Comparison of ENCODE assay signal across 14 cellular contexts in the genomic region with DNA sequence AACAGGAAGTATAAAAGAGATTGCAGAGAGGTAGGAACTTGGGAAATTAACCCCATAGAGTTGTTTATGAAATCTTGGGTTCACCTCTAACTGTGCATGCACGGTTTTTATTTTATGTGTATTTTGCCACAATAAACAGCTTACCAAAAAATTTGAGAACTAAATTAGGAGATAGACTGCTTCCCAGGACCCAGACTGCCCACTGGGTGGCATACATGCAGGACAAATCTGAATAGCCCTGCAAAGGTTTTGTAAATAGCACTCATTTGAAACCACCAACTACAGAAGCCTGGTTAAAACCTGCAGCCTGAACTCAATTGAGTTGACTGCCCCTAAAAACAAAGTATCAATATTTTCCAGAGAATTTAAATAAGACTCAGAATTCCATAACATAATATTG.
A peak's percentile ranks its signal among the peaks of the same experiment; 100 is the strongest.
DNase-seq lines count a peak whose midpoint lies in the region; FAIRE-seq and TF ChIP-seq lines count a peak whose summit lies in the region.
"Had no signal": no experiment of that assay in that cellular context is flagged by ENCODE, and none has a peak within 500 bp of the region (broad histone marks: within the 10 kb centered on the region; RNA-seq: fewer than 3 reads in every experiment).

No MANE protein-coding gene starts in this region.

- no peak overlapping the region for H2BK15ac ChIP-seq in H1 (ENCODE audit: low read length)

- H3K9ac ChIP-seq in OCI-LY1 (ENCODE audit: low read length) (no peak overlapping the region), H1 (replicated peaks in 1 of 4; ENCODE audit: extremely low read depth in 1 of 4, low read depth in 3 of 4, low read length in 3 of 4) (no peak overlapping the region)

- no peak overlapping the region for H2BK5ac ChIP-seq in H1 (ENCODE audit: low read depth, low read length)

- no peak overlapping the region for H4K91ac ChIP-seq in H1 (replicated peaks; ENCODE audit: insufficient read length, low read length)

- no peak overlapping the region for H2BK12ac ChIP-seq in H1 (ENCODE audit: low read depth, low read length)

- in situ Hi-C loops in HAP-1 (cut with MboI; ENCODE audit: low sequenced_read_pairs): no loop called here

- no peak overlapping the region for H2BK20ac ChIP-seq in H1 (ENCODE audit: low read length)

- no peaks in the 10 kb centered on the region for H3K4me1 ChIP-seq in OCI-LY1 (ENCODE audit: insufficient read depth, low read length, severe bottlenecking)
- no peaks in the 10 kb centered on the region for H3K4me1 ChIP-seq in H1 (replicated peaks in 1 of 4; ENCODE audit: control insufficient read depth in 3 of 4, insufficient read depth in 4 of 4, low read length in 3 of 4)
- H3K4me1 ChIP-seq in HAP-1: no peaks in the 10 kb centered on the region
- H3K4me1 ChIP-seq: pancreas had no signal

- H3F3A ChIP-seq in OCI-LY1 (ENCODE audit: insufficient read depth, low read length): no peaks in the 10 kb centered on the region

- H2BK120ac ChIP-seq in H1 (replicated peaks; ENCODE audit: low read depth, low read length): no peak overlapping the region

- H4K5ac ChIP-seq in H1 (ENCODE audit: insufficient read length, low read depth, low read length): no peak overlapping the region

- H4K8ac ChIP-seq in H1 (ENCODE audit: extremely low read depth, insufficient read depth, low read length): no peak overlapping the region

- TF ChIP-seq RAD21 in H1 (IDR thresholded peaks at IDR 0.05 in 1 of 2, conservative IDR thresholded peaks at IDR 0.05 in 1 of 2; ENCODE audit: low read depth in 2 of 2, low read length in 2 of 2): peak; percentile 42 to 54

- DNase-seq in GM06990 (ENCODE audit: extremely low read depth, insufficient read length): no peak
- no peak for DNase-seq in H1 (ENCODE audit: low read depth in 1 of 2, low spot score in 2 of 2)
- DNase-seq in HAP-1 (ENCODE audit: low spot score in 2 of 2): no peak
- no peak for DNase-seq in NK-92 treated with Interleukin-12 subunit alpha and Interleukin-12 subunit beta, amount 100 ng/mL, for 24 hours (lab: John Stamatoyannopoulos, UW)
- DNase-seq in NCI-H2081 (lab: John Stamatoyannopoulos, UW): no peak
- no peak for DNase-seq in NCI-H128 (lab: John Stamatoyannopoulos, UW; ENCODE audit: unreplicated experiment)
- DNase-seq: activated naive CD8-positive, alpha-beta T cell treated with anti-CD3 and anti-CD28 coated beads, Interleukin-2, amount 10 ng/mL, durations not matched to agents 7 days and 5 days; activated T-cell treated with anti-CD3 and anti-CD28 coated beads, Interleukin-2, amount 50 U/mL, for 4 hours; NCI-H510A treated with DMSO at 0.1 percent for 48 hours; pancreas; spleen had no signal

- H3K4ac ChIP-seq in H1 (replicated peaks; ENCODE audit: insufficient read length, low read depth, low read length): no peak overlapping the region

- FAIRE-seq in H1 (lab: Jason Lieb, UNC): no peak
- FAIRE-seq: GM12878, pancreas had no signal

- POLR2A ChIA-PET in H1 (lab: Charles Lee; ENCODE audit: partially characterized antibody): no interaction called here

- H3K23me2 ChIP-seq in H1 (ENCODE audit: low read depth, low read length): no peaks in the 10 kb centered on the region; the same call in 1 of the 2 replicates

- 60% methylated on average over 1 of the region's 1 CpG; no CpG with 5 or more reads in 1 of the 2 experiments for WGBS in H1 (ENCODE audit: extremely low coverage in 1 of 2, insufficient coverage in 1 of 2, insufficient read length in 1 of 2, insufficient replicate concordance in 2 of 2, low coverage in 1 of 2, low lambda C conversion rate in 2 of 2, missing lambda C conversion rate in 1 of 2), 2 experiments

- H2AFZ ChIP-seq in OCI-LY1 (ENCODE audit: low read length): no peak overlapping the region
- H2AFZ ChIP-seq in H1 (ENCODE audit: low read length): no peak overlapping the region

- H3K9me3 ChIP-seq in OCI-LY1 (ENCODE audit: low read length): no peaks in the 10 kb centered on the region
- peaks cover 19 to 30% of the 10 kb centered on the region in 2 experiments for H3K9me3 ChIP-seq in H1 (ENCODE audit: insufficient read depth in 2 of 2, low read depth in 1 of 2, low read length in 1 of 2)
- H3K9me3 ChIP-seq in HAP-1: no peaks in the 10 kb centered on the region; the same call in 1 of the 2 replicates

- H3K9me2 ChIP-seq in OCI-LY1 (ENCODE audit: low read depth, low read length): no peaks in the 10 kb centered on the region; the same call in 1 of the 2 replicates

- no peaks in the 10 kb centered on the region for H3K27me3 ChIP-seq in GM06990 (replicated peaks; ENCODE audit: control insufficient read depth, insufficient read depth, low read length)
- no peaks in the 10 kb centered on the region for H3K27me3 ChIP-seq in OCI-LY1 (ENCODE audit: insufficient read depth, low read length)
- H3K27me3 ChIP-seq in H1 (replicated peaks in 1 of 4; ENCODE audit: control insufficient read depth in 3 of 4, extremely low read depth in 1 of 4, insufficient read depth in 3 of 4, low read length in 3 of 4): no peaks in the 10 kb centered on the region
- H3K27me3 ChIP-seq in HAP-1 (ENCODE audit: low read depth): no peaks in the 10 kb centered on the region
- H3K27me3 ChIP-seq: pancreas, spleen had no signal

- no peak overlapping the region for H3K14ac ChIP-seq in H1 (ENCODE audit: insufficient read length)

- H3K4me2 ChIP-seq in OCI-LY1 (ENCODE audit: low read length) (no peak overlapping the region), H1 (ENCODE audit: insufficient read depth in 1 of 2, low read depth in 2 of 2, low read length in 2 of 2) (no peak overlapping the region)

- TF ChIP-seq EP300 in H1 (IDR thresholded peaks at IDR 0.05; ENCODE audit: borderline replicate concordance in 1 of 2, low read depth in 2 of 2, low read length in 2 of 2): no peak

- no peaks in the 10 kb centered on the region for H4K20me1 ChIP-seq in OCI-LY1 (ENCODE audit: insufficient read depth, low read length)
- no peaks in the 10 kb centered on the region for H4K20me1 ChIP-seq in H1 (replicated peaks in 1 of 2; ENCODE audit: control insufficient read depth in 1 of 2, insufficient read depth in 2 of 2, low read length in 2 of 2)

- H3K23ac ChIP-seq in H1 (ENCODE audit: insufficient read length): no peak overlapping the region

- TF ChIP-seq POLR2A in H1 (IDR thresholded peaks at IDR 0.05; ENCODE audit: control extremely low read depth in 1 of 2, low read depth in 2 of 2, low read length in 2 of 2): no peak

- H3K79me2 ChIP-seq in OCI-LY1 (ENCODE audit: insufficient read depth, low read length) (no peaks in the 10 kb centered on the region), H1 (ENCODE audit: control insufficient read depth in 1 of 2, insufficient read depth in 2 of 2, low read length in 2 of 2) (no peaks in the 10 kb centered on the region)

- TF ChIP-seq CTCF in 22Rv1 (IDR thresholded peaks at IDR 0.05) (peak; percentile 21), GM06990 (IDR thresholded peaks at IDR 0.05; ENCODE audit: insufficient read depth, low read length, poor library complexity, severe bottlenecking) (peak; percentile 14), OCI-LY1 (IDR thresholded peaks at IDR 0.05; ENCODE audit: low read length) (peak; percentile 16; the same call in 1 of the 2 replicates), H1 (IDR thresholded peaks at IDR 0.05; ENCODE audit: control extremely low read depth in 1 of 3, insufficient read depth in 1 of 3, low read depth in 1 of 3, low read length in 3 of 3) (peak in 2 of 3 experiments; percentile 4 to 30; a peak in 2 of 4 replicates)

- H3K27ac ChIP-seq in 22Rv1 (no peak overlapping the region), OCI-LY1 (ENCODE audit: low read depth, low read length, poor library complexity, severe bottlenecking) (no peak overlapping the region), H1 (ENCODE audit: low read depth, low read length) (no peak overlapping the region)
- H3K27ac ChIP-seq: pancreas, spleen had no signal

- H3K79me1 ChIP-seq in H1 (ENCODE audit: low read depth, low read length): no peaks in the 10 kb centered on the region

- CTCF ChIA-PET in H1 (lab: Charles Lee; ENCODE audit: partially characterized antibody): interaction anchor here (0.7 to 1.2 kb wide), 3 partner anchors 9 to 161 kb away, joined by 3 to 5 read pairs (median 4); no protein-coding TSS in a partner anchor

- H3K56ac ChIP-seq in H1 (replicated peaks; ENCODE audit: insufficient read length, low read depth, low read length): no peak overlapping the region

- H3K4me3 ChIP-seq in GM06990 (replicated peaks; ENCODE audit: low read depth, low read length): no peak overlapping the region
- H3K4me3 ChIP-seq in OCI-LY1 (ENCODE audit: low read depth, low read length, poor library complexity, severe bottlenecking): no peak overlapping the region
- no peak overlapping the region for H3K4me3 ChIP-seq in H1 (ENCODE audit: extremely low read depth in 1 of 4, insufficient read depth in 2 of 4, low read depth in 3 of 4, low read length in 4 of 4)
- H3K4me3 ChIP-seq in HAP-1: no peak overlapping the region
- H3K4me3 ChIP-seq: GM12878, pancreas, spleen had no signal

- H3K18ac ChIP-seq in H1 (ENCODE audit: extremely low read depth, low read length): no peak overlapping the region

- H2AK5ac ChIP-seq in H1 (ENCODE audit: low read depth, low read length): no peak overlapping the region

- H3K36me3 ChIP-seq in GM06990 (ENCODE audit: control insufficient read depth, insufficient read depth, low read length) (no peaks in the 10 kb centered on the region), OCI-LY1 (ENCODE audit: insufficient read depth, low read length) (no peaks in the 10 kb centered on the region), H1 (ENCODE audit: control insufficient read depth in 2 of 4, insufficient read depth in 4 of 4, low read length in 3 of 4) (peaks cover 0 to 4% (median 0%) of the 10 kb centered on the region in 4 experiments; a peak in 1 of 8 replicates), HAP-1 (replicated peaks) (no peaks in the 10 kb centered on the region)
- H3K36me3 ChIP-seq: pancreas had no signal

TF ChIP-seq in H1, 55 proteins besides CTCF, POLR2A, EP300 and RAD21 (continues in another document):
- TF ChIP-seq, protein P1, sequence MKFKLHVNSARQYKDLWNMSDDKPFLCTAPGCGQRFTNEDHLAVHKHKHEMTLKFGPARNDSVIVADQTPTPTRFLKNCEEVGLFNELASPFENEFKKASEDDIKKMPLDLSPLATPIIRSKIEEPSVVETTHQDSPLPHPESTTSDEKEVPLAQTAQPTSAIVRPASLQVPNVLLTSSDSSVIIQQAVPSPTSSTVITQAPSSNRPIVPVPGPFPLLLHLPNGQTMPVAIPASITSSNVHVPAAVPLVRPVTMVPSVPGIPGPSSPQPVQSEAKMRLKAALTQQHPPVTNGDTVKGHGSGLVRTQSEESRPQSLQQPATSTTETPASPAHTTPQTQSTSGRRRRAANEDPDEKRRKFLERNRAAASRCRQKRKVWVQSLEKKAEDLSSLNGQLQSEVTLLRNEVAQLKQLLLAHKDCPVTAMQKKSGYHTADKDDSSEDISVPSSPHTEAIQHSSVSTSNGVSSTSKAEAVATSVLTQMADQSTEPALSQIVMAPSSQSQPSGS (IDR thresholded peaks at IDR 0.05; ENCODE audit: low read length): no peak
- no peak for TF ChIP-seq CBX5 (IDR thresholded peaks at IDR 0.05; ENCODE audit: low read depth, low read length)
